8 cellular contexts compared by ENCODE assay signal in the genomic region with DNA sequence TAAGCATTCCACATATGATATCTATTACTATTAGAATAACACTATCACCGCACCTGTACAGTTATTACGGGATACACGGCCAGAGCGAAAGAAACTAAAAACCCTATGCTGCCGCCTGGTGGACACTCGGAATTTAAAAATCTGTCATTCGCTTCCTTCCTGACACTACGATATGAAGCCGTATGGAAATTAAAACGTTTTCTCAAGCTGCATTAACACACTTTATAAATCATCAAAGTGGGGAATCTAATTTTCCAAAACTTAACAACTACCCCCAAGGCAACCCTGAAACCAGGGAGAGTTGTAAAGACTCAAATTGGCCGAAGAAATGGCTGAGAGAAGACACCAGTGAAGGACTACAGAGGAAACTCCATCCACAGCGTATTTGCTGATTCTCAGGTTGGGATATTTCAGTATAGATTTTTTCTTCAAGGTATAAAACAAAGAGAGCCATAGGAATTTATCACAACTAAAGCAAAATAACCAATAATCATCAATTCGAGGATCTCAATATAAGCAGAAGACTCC.
DNase-seq lines count a peak whose midpoint lies in the region; ATAC-seq and TF ChIP-seq lines count a peak whose summit lies in the region.

No MANE protein-coding gene starts in this region.

- no peak for ATAC-seq in GM19328 (IDR thresholded peaks at IDR 0.05; ENCODE audit: unreplicated experiment)

- peak overlapping the region; percentile 17; the same call in 1 of the 2 replicates for H3K4me3 ChIP-seq in HEK293 (ENCODE audit: low read depth, low read length)
- H3K4me3 ChIP-seq in astrocyte of the cerebellum (ENCODE audit: low read depth, low read length) = no peak overlapping the region

- TF ChIP-seq CTCF in HEK293 (tag by site-specific recombination; IDR thresholded peaks at IDR 0.05) (no peak), astrocyte of the cerebellum (IDR thresholded peaks at IDR 0.05; ENCODE audit: low read depth, low read length, missing control alignments) (peak; percentile 71)

- DNase-seq in GM03348 (ENCODE audit: low spot score) (peak; percentile 40), NCI-H1105 (lab: John Stamatoyannopoulos, UW) (peak; percentile 49), T-helper 9 cell (peak; percentile 49), astrocyte of the cerebellum (ENCODE audit: low read depth) (peak; percentile 15), iPS-NIHi11 (ENCODE audit: low spot score) (peak; percentile 51)
- DNase-seq in stimulated activated CD4-positive, alpha-beta T cell treated with anti-CD3 and anti-CD28 coated beads, Interleukin-12 subunit alpha, Interleukin-12 subunit beta, amount 100 ng/mL, for 48 hours (ENCODE audit: low read depth in 2 of 3, low spot score in 1 of 3) = peak; percentile 25 to 71 (median 49)

- CTCF ChIA-PET in HEK293 (lab: Yijun Ruan, JAX) = interaction anchor here (0.5 to 3.3 kb wide), 21 partner anchors 9 to 1206 kb away, joined by 3 to 36 read pairs (median 4); no protein-coding TSS in a partner anchor

- POLR2A ChIA-PET in HEK293 (lab: Yijun Ruan, JAX) = no interaction called here

- no peaks in the 10 kb centered on the region for H3K9me3 ChIP-seq in HEK293 (ENCODE audit: control insufficient read depth, insufficient read depth, low read depth, low read length)

- no peaks in the 10 kb centered on the region for H3K4me1 ChIP-seq in HEK293 (ENCODE audit: control insufficient read depth, insufficient read depth, low read length)

- no peak overlapping the region for H3K27ac ChIP-seq in HEK293 (ENCODE audit: extremely low read depth, low read depth, low read length)

- H3K36me3 ChIP-seq in HEK293 (ENCODE audit: control insufficient read depth in 2 of 2, insufficient read depth in 1 of 2, low read length in 2 of 2) = no peaks in the 10 kb centered on the region

- in situ Hi-C loops in astrocyte of the cerebellum (cut with HindIII; ENCODE audit: low sequenced_read_pairs) = no loop called here

TF ChIP-seq in HEK293, 187 proteins besides CTCF, POLR2A, EP300 and RAD21:
- peak; percentile 57 for TF ChIP-seq ZNF654 (tag by site-specific recombination; IDR thresholded peaks at IDR 0.05; ENCODE audit: low read depth)
- TF ChIP-seq, protein P1, sequence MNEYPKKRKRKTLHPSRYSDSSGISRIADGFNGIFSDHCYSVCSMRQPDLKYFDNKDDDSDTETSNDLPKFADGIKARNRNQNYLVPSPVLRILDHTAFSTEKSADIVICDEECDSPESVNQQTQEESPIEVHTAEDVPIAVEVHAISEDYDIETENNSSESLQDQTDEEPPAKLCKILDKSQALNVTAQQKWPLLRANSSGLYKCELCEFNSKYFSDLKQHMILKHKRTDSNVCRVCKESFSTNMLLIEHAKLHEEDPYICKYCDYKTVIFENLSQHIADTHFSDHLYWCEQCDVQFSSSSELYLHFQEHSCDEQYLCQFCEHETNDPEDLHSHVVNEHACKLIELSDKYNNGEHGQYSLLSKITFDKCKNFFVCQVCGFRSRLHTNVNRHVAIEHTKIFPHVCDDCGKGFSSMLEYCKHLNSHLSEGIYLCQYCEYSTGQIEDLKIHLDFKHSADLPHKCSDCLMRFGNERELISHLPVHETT (tag by site-specific recombination; IDR thresholded peaks at IDR 0.05) = no peak
- TF ChIP-seq, protein P2, sequence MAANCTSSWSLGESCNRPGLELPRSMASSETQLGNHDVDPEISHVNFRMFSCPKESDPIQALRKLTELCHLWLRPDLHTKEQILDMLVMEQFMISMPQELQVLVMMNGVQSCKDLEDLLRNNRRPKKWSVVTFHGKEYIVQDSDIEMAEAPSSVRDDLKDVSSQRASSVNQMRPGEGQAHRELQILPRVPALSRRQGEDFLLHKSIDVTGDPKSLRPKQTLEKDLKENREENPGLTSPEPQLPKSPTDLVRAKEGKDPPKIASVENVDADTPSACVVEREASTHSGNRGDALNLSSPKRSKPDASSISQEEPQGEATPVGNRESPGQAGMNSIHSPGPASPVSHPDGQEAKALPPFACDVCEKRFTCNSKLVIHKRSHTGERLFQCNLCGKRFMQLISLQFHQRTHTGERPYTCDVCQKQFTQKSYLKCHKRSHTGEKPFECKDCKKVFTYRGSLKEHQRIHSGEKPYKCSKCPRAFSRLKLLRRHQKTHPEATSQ (tag by site-specific recombination; IDR thresholded peaks at IDR 0.05) = no peak
